Comparison of ENCODE assay signal across 14 cellular contexts in genomic region chr20:49140411-49140810, GRCh38.
"Had no signal": no experiment of that assay in that cellular context is flagged by ENCODE, and none has a peak within 500 bp of the region (broad histone marks: within the 10 kb centered on the region; RNA-seq: fewer than 3 reads in every experiment).

No MANE protein-coding gene starts in this region.

- DNase-seq: activated CD4-positive, alpha-beta T cell treated with anti-CD3 and anti-CD28 coated beads, Interleukin-2, amount 50 U/mL, for 4 hours; activated CD4-positive, CD25-positive, alpha-beta regulatory T cell treated with anti-CD3 and anti-CD28 coated beads, Interleukin-2, amount 50 U/mL, for 72 hours; activated naive CD4-positive, alpha-beta T cell treated with Interleukin-2 at 50 U/mL for 16 hours; caudate nucleus; effector CD4-positive, alpha-beta T cell; left ventricle myocardium superior; posterior cingulate gyrus; T-helper 9 cell; thyroid gland; uterus had no signal

- H3K4me3 ChIP-seq: coronary artery, gastroesophageal sphincter, skin epidermis, thyroid gland, uterus had no signal

- H3K27ac ChIP-seq: coronary artery, epithelial cell of prostate, gastroesophageal sphincter, skin epidermis, uterus had no signal

- ATAC-seq: gastroesophageal sphincter, left ventricle myocardium superior had no signal

- H3K36me3 ChIP-seq: uterus had no signal

- H3K27me3 ChIP-seq: gastroesophageal sphincter, thyroid gland, uterus had no signal

- H3K9me3 ChIP-seq: gastroesophageal sphincter, thyroid gland, uterus had no signal

- H3K4me1 ChIP-seq: uterus had no signal
